8 cellular contexts compared by ENCODE assay signal in the genomic region with DNA sequence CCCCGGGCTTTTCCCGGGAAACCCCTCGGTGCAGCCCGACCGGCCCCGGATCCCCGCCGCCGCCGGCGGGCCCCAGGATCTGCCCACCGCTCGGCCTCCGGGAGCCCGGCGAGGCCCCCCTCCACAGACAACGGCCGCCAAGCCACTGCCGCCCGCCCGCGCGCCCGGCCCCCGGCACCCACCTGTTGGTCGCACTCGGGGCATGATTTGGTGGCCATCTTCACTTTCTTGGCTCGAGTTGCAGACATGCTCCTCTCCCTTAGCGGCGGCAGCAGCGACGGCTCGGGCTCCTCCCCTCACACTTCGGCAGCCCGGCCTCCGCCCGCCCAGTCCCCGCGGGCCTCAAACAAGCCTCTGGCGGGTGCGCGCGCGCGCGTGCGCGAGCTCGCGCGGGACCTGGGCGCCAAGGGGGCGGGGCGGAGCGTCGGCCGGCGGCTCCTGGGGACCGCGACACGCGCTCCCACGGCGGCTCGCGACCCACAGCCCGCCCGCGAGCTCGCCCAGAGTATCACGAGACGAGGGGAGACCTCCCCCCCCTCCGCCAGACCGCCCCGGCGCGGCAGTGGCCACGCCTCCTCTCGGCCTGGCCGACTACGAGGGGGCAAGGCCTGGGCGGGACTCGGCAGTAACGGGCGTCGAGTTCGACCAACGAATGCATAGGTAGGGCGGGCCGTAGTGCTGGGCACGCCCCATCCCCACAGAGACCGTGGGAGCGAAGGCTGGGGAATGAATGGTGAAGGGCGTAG. TPM values are rescaled to one million over a fixed set of nuclear protein-coding genes. Genes with fewer than 3 reads are reported as not detected.
DNase-seq lines count a peak whose midpoint lies in the region; TF ChIP-seq lines count a peak whose summit lies in the region.

Gene C16orf87 (minus strand): TSS at position 279 of the 746 bp plus-strand sequence. CDS start 31 bp downstream, at position 248.

- peak within 1 kb of the TSS; percentile 87 to 94 for H3K27ac ChIP-seq in testis

- no peak for TF ChIP-seq CTCF in HFF-Myc (IDR thresholded peaks at IDR 0.05; ENCODE audit: low read depth, low read length, missing control alignments)
- TF ChIP-seq CTCF in testis (IDR thresholded peaks at IDR 0.05), result peak in 1 of 3 experiments; percentile 6

- peak within 1 kb of the TSS; percentile 96 for H3K27ac Mint-ChIP-seq in activated naive CD4-positive, alpha-beta T cell treated with anti-CD3 and anti-CD28 coated beads for 36 hours

- H3K4me3 Mint-ChIP-seq in activated naive CD4-positive, alpha-beta T cell treated with anti-CD3 and anti-CD28 coated beads for 36 hours, result peak within 1 kb of the TSS; percentile 97

- H3K9me3 Mint-ChIP-seq in activated naive CD4-positive, alpha-beta T cell treated with anti-CD3 and anti-CD28 coated beads for 36 hours, result no peaks in the 10 kb centered on the region

- DNase-seq in GM04503 (ENCODE audit: low read depth) (peak; percentile 44), HFF-Myc (ENCODE audit: extremely low read depth, low read depth) (peak; percentile 59), NAMALWA (ENCODE audit: low spot score) (peak; percentile 96), SK-N-DZ (ENCODE audit: low spot score) (peak; percentile 93), germinal center (ENCODE audit: low spot score) (peak; percentile 96), occipital lobe (lab: John Stamatoyannopoulos, UW) (peak; percentile 91), testis (peak; percentile 96)
- peak; percentile 91 for DNase-seq in activated naive CD4-positive, alpha-beta T cell treated with anti-CD3 and anti-CD28 coated beads for 36 hours

- peaks cover 31% of the 10 kb centered on the region for H3K4me1 Mint-ChIP-seq in activated naive CD4-positive, alpha-beta T cell treated with anti-CD3 and anti-CD28 coated beads for 36 hours (ENCODE audit: low read depth)

- no peak for TF ChIP-seq POLR2A in testis (IDR thresholded peaks at IDR 0.05)

- H3K36me3 ChIP-seq in testis (ENCODE audit: low read depth, missing control alignments), result no peaks in the 10 kb centered on the region

- H3K36me3 Mint-ChIP-seq in activated naive CD4-positive, alpha-beta T cell treated with anti-CD3 and anti-CD28 coated beads for 36 hours (ENCODE audit: low read depth), result peaks cover 3% of the 10 kb centered on the region

- intact Hi-C loops in activated naive CD4-positive, alpha-beta T cell treated with anti-CD3 and anti-CD28 coated beads for 36 hours (cut with micrococcal nuclease), result loop anchor here (1.0 to 10.0 kb wide), 9 partner anchors 9 to 1780 kb away; partner anchors contain the start of genes DNAJA2, GPT2, ITFG1 and N4BP1
- intact Hi-C loops in testis (cut with DNase I; ENCODE audit: low total_unique reads), result no loop called here

- H3K4me3 ChIP-seq in HFF-Myc (replicated peaks; ENCODE audit: low read depth, low read length) (peak within 1 kb of the TSS; percentile 90), testis (peak within 1 kb of the TSS; percentile 90 to 96)

- H3K4me1 ChIP-seq in testis, result peaks cover 8% of the 10 kb centered on the region

- no peaks in the 10 kb centered on the region for H3K27me3 ChIP-seq in testis

- no peaks in the 10 kb centered on the region for H3K27me3 Mint-ChIP-seq in activated naive CD4-positive, alpha-beta T cell treated with anti-CD3 and anti-CD28 coated beads for 36 hours (ENCODE audit: low read depth)

- 0% methylated on average over 13 to 74 of the region's 94 CpGs for WGBS in testis, 2 donors

- CTCF ChIA-PET in activated naive CD4-positive, alpha-beta T cell treated with anti-CD3 and anti-CD28 coated beads for 36 hours (lab: Charles Lee), result interaction anchor here (0.7 to 1.0 kb wide), 3 partner anchors 33 to 141 kb away, joined by 3 to 4 read pairs (median 3); no protein-coding TSS in a partner anchor

- H3K9me3 ChIP-seq in testis, result no peaks in the 10 kb centered on the region

RNA-seq across cellular contexts. Expression of gene C16orf87, which starts in this region (rescaled TPM):
- 18.5 and 20.8 TPM in 2 replicates for polyA plus RNA-seq in SK-N-DZ (2014; cell fraction: cytosol; rRNA removed)
- 11.9 and 14.3 TPM in 2 replicates for polyA plus RNA-seq in SK-N-DZ (2014; cell fraction: nucleus; rRNA removed)
- 10 to 100 TPM; 13.4 to 13.5 TPM for total RNA-seq in activated naive CD4-positive, alpha-beta T cell treated with anti-CD3 and anti-CD28 coated beads for 36 hours
- 53.3 TPM for total RNA-seq in occipital lobe
- 10 to 100 TPM; 32.0 to 45.4 TPM for total RNA-seq in testis
- polyA plus RNA-seq in testis (ENCODE audit: insufficient read depth, low read depth, low replicate concordance), result 44.9 TPM

Comparison
In these comparisons a context has a peak if more than half of its experiments do, and no peak if none do; other contexts are left out.
1. Peak in every context shown above with its lines: DNase-seq, H3K4me3 ChIP-seq and H3K27ac ChIP-seq.
2. DNase-seq: peak in every context shown above with its lines; median percentile 96 in NAMALWA; 96 in germinal center; 96 in testis; 93 in SK-N-DZ; 91 in activated naive CD4-positive, alpha-beta T cell treated with anti-CD3 and anti-CD28 coated beads for 36 hours; 91 in occipital lobe; 59 in HFF-Myc; 44 in GM04503.